ENCODE assay signal across 26 cellular contexts in the genomic region with DNA sequence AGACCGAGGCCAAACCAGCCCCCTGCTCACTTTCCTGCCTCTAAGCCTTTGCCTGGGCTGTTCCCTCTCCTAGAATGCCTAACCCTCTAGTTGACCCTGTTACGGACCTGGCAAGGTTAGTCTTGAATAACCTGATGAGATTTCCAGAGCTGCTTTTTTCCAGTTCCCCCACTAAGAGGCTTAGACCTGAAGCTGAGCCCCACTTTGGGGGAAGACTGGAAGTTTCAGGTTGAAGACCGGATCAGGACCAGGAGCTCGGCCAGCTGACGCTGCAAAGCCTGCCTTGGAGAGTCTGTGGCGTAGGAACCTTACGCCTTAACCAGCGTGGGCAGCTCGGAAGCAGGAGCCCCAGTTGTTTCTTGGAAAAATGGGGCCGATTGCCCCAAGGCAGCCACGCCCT.
"Had no signal": no experiment of that assay in that cellular context is flagged by ENCODE, and none has a peak within 500 bp of the region (broad histone marks: within the 10 kb centered on the region; RNA-seq: fewer than 3 reads in every experiment).

No MANE protein-coding gene starts in this region.

- H3K4me1 ChIP-seq: lower lobe of right lung, parathyroid adenoma, right lobe of liver, thyroid gland, vagina had no signal

- H3K27ac ChIP-seq: left lung, lower lobe of right lung, parathyroid adenoma, right atrium auricular region, right lobe of liver, thyroid gland, transverse colon, upper lobe of left lung, vagina had no signal

- H3K36me3 ChIP-seq: left lung, lower lobe of right lung, right atrium auricular region, right lobe of liver, thyroid gland, transverse colon, upper lobe of left lung, vagina had no signal

- H3K27me3 ChIP-seq: right atrium auricular region, right lobe of liver, thyroid gland, transverse colon, upper lobe of left lung, vagina had no signal

- H3K4me3 ChIP-seq: left lung, lower lobe of right lung, right atrium auricular region, right lobe of liver, smooth muscle cell, thyroid gland, transverse colon, upper lobe of left lung, vagina had no signal

- H3K4me3 Mint-ChIP-seq: immature natural killer cell; naive thymus-derived CD8-positive, alpha-beta T cell; stimulated activated memory B cell treated with anti-CD40 and anti-IgM and Interleukin-4, amounts not matched to agents 10 μg/mL and 1 μg/mL and 100 μg/mL, for 72 hours; stimulated activated naive CD8-positive, alpha-beta T cell treated with anti-CD3 and anti-CD28 coated beads, Interleukin-15, amount 100 ng/mL, for 72 hours had no signal

- H3K27me3 Mint-ChIP-seq: progenitor cell of endocrine pancreas had no signal

- DNase-seq: immature natural killer cell; kidney; left colon; left lung; lower lobe of right lung; mammary epithelial cell; mesenchymal stem cell; nucleus accumbens; right lobe of liver; stimulated activated CD4-positive, alpha-beta T cell treated with anti-CD3 and anti-CD28 coated beads, Interleukin-1b, Interleukin-23, amount 100 ng/mL, for 48 hours; stimulated activated CD4-positive, alpha-beta T cell treated with anti-CD3 and anti-CD28 coated beads, Interleukin-2, amount 100 ng/mL, for 48 hours; stimulated activated CD4-positive, alpha-beta T cell treated with anti-CD3 and anti-CD28 coated beads, Interleukin-4, amount 100 ng/mL, for 4 hours; stimulated activated CD8-positive, alpha-beta memory T cell treated with anti-CD3 and anti-CD28 coated beads, Interleukin-4, amount 100 ng/mL, for 48 hours; stimulated activated naive CD4-positive, alpha-beta T cell treated with Interleukin-2 at 50 U/mL for 16 hours; stimulated activated naive CD8-positive, alpha-beta T cell treated with anti-CD3 and anti-CD28 coated beads, Interleukin-15, amount 100 ng/mL, for 72 hours; substantia nigra; thyroid gland; transverse colon; upper lobe of left lung had no signal

- H3K27ac Mint-ChIP-seq: naive thymus-derived CD8-positive, alpha-beta T cell; progenitor cell of endocrine pancreas; stimulated activated memory B cell treated with anti-CD40 and anti-IgM and Interleukin-4, amounts not matched to agents 10 μg/mL and 1 μg/mL and 100 μg/mL, for 72 hours had no signal

- H3K9me3 Mint-ChIP-seq: immature natural killer cell; naive thymus-derived CD8-positive, alpha-beta T cell; stimulated activated memory B cell treated with anti-CD40 and anti-IgM and Interleukin-4, amounts not matched to agents 10 μg/mL and 1 μg/mL and 100 μg/mL, for 72 hours; stimulated activated naive CD8-positive, alpha-beta T cell treated with anti-CD3 and anti-CD28 coated beads, Interleukin-15, amount 100 ng/mL, for 72 hours had no signal

- ATAC-seq: left colon; left lung; lower lobe of right lung; naive thymus-derived CD8-positive, alpha-beta T cell; right lobe of liver; stimulated activated memory B cell treated with anti-CD40 and anti-IgM and Interleukin-4, amounts not matched to agents 10 μg/mL and 1 μg/mL and 100 μg/mL, for 72 hours; stimulated activated naive CD8-positive, alpha-beta T cell treated with anti-CD3 and anti-CD28 coated beads, Interleukin-15, amount 100 ng/mL, for 72 hours had no signal

- H3K9me3 ChIP-seq: left lung, lower lobe of right lung, right atrium auricular region, right lobe of liver, thyroid gland, transverse colon, upper lobe of left lung, vagina had no signal
